In the genomic region with DNA sequence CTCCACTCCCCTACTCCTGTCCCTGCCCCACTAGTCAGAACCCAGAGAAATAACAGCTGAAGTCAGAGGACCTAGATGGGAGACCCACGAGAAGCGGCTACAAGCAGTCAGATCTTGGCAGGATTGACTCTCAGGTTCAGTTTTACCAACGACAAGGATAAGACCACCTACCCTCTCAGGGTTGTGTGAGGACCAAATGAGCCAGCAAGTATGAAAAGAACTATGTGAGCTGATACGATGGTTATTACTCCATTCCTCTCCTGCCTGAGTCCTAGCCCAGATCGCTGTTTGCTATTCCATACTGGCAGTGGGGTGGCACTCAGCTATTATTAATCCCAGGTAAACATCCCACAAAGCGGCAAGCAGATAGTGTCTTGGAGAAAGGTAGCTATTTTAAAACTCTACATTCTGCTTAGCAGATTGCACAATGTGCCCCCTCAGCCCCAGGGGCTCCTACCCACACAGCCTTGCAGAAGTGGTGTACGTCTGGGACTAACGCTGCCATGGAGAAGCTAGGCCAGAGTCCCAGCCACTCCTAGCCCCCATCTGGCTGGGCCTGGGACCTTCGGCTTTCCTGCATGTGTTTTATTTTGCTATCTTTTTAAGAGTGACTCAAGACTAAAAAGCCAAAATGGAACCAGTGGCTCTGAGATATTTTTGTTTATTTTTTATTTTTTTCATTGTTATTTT, we compare ENCODE assay signal across 15 cellular contexts. TPM values are rescaled to one million over a fixed set of nuclear protein-coding genes. Genes with fewer than 3 reads are reported as not detected.
A peak's percentile ranks its signal among the peaks of the same experiment; 100 is the strongest.
DNase-seq lines count a peak whose midpoint lies in the region; ATAC-seq and TF ChIP-seq lines count a peak whose summit lies in the region.
"Had no signal": no experiment of that assay in that cellular context is flagged by ENCODE, and none has a peak within 500 bp of the region (broad histone marks: within the 10 kb centered on the region; RNA-seq: fewer than 3 reads in every experiment).

No MANE protein-coding gene starts in this region.

- no peak for ATAC-seq in heart left ventricle
- ATAC-seq in activated CD4-positive, CD25-positive, alpha-beta regulatory T cell treated with anti-CD3 and anti-CD28 coated beads, Interleukin-2, amount 50 U/mL, for 24 hours: no peak
- no peak for ATAC-seq in natural killer cell treated with Interleukin-12 subunit alpha and Interleukin-12 subunit beta and Interleukin-15 and Interleukin-18, amount 100 ng/mL, for 72 hours

- no peak for DNase-seq in heart left ventricle
- DNase-seq in cardiac septum (ENCODE audit: low spot score): no peak
- no peak for DNase-seq in breast epithelium (ENCODE audit: low spot score in 2 of 2)
- peak in 1 of 2 donors; percentile 5 for DNase-seq in tibial nerve (ENCODE audit: low spot score in 2 of 2)
- no peak for DNase-seq in natural killer cell treated with Interleukin-12 subunit alpha and Interleukin-12 subunit beta and Interleukin-15 and Interleukin-18, amount 100 ng/mL, for 72 hours (ENCODE audit: low spot score)
- no peak for DNase-seq in effector memory CD4-positive, alpha-beta T cell
- DNase-seq: activated CD4-positive, alpha-beta T cell treated with anti-CD3 and anti-CD28 coated beads for 48 hours; activated naive CD4-positive, alpha-beta T cell; dermis blood vessel endothelial cell; DMS53; NCI-H1436; NCI-H748 treated with DMSO at 0.1 percent for 48 hours had no signal

- no peak overlapping the region for H3K4me3 Mint-ChIP-seq in natural killer cell treated with Interleukin-12 subunit alpha and Interleukin-12 subunit beta and Interleukin-15 and Interleukin-18, amount 100 ng/mL, for 72 hours

- H3K9me3 ChIP-seq in heart left ventricle (no peaks in the 10 kb centered on the region), breast epithelium (no peaks in the 10 kb centered on the region), muscle layer of colon (ENCODE audit: low read length) (no peaks in the 10 kb centered on the region), tibial nerve (no peaks in the 10 kb centered on the region)
- H3K9me3 ChIP-seq in effector memory CD4-positive, alpha-beta T cell (ENCODE audit: control insufficient read depth, low read length): no peaks in the 10 kb centered on the region
- H3K9me3 ChIP-seq: HAP-1 had no signal

- H3K36me3 ChIP-seq in heart left ventricle (peaks cover 0 to 100% (median 97%) of the 10 kb centered on the region in 9 donors), breast epithelium (no peaks in the 10 kb centered on the region), muscle layer of colon (ENCODE audit: insufficient read depth, low read length) (peaks cover 94% of the 10 kb centered on the region), tibial nerve (peaks cover 3 to 89% (median 31%) of the 10 kb centered on the region in 3 donors)
- peaks cover 82% of the 10 kb centered on the region for H3K36me3 ChIP-seq in effector memory CD4-positive, alpha-beta T cell (ENCODE audit: control insufficient read depth, insufficient read depth, low read length)

- WGBS in heart left ventricle, 4 donors: 56 to 73% (median 71%) methylated on average over 9 of the region's 9 CpGs
- WGBS in tibial nerve, 2 donors: 83 to 85% methylated on average over 9 of the region's 9 CpGs

- no peaks in the 10 kb centered on the region for H3K9me3 Mint-ChIP-seq in natural killer cell treated with Interleukin-12 subunit alpha and Interleukin-12 subunit beta and Interleukin-15 and Interleukin-18, amount 100 ng/mL, for 72 hours

- peaks cover 12 to 28% of the 10 kb centered on the region in 2 donors for H3K4me1 Mint-ChIP-seq in natural killer cell treated with Interleukin-12 subunit alpha and Interleukin-12 subunit beta and Interleukin-15 and Interleukin-18, amount 100 ng/mL, for 72 hours (ENCODE audit: low read depth in 2 of 2)

- TF ChIP-seq POLR2A in heart left ventricle (IDR thresholded peaks at IDR 0.05) (no peak), breast epithelium (IDR thresholded peaks at IDR 0.05) (no peak), tibial nerve (IDR thresholded peaks at IDR 0.05) (no peak)

- H3K4me1 ChIP-seq in heart left ventricle (peaks cover 28 to 100% (median 99%) of the 10 kb centered on the region in 12 donors), breast epithelium (peaks cover 7 to 33% of the 10 kb centered on the region in 2 donors), muscle layer of colon (ENCODE audit: insufficient read depth, low read length) (peaks cover 95% of the 10 kb centered on the region), tibial nerve (peaks cover 0 to 100% (median 98%) of the 10 kb centered on the region in 4 donors)
- peaks cover 20% of the 10 kb centered on the region for H3K4me1 ChIP-seq in effector memory CD4-positive, alpha-beta T cell (ENCODE audit: control insufficient read depth, insufficient read depth, low read length, poor library complexity, severe bottlenecking)

- no peak overlapping the region for H3K9ac ChIP-seq in muscle layer of colon (ENCODE audit: low read length)

- intact Hi-C loops in heart left ventricle (cut with DNase I): loop anchor here in 1 of 10 donors (10.0 kb wide), 1 partner anchor 174 kb away; no protein-coding TSS in a partner anchor
- intact Hi-C loops in cardiac septum (cut with DNase I): loop anchor here (10.0 kb wide), 1 partner anchor 54 kb away; no protein-coding TSS in a partner anchor
- intact Hi-C loops in breast epithelium (cut with DNase I; ENCODE audit: low total_unique reads): no loop called here

- no peaks in the 10 kb centered on the region for H3K27me3 ChIP-seq in heart left ventricle
- H3K27me3 ChIP-seq in breast epithelium: no peaks in the 10 kb centered on the region
- no peaks in the 10 kb centered on the region for H3K27me3 ChIP-seq in muscle layer of colon (ENCODE audit: control insufficient read depth in 1 of 2, insufficient read depth in 2 of 2, low read length in 2 of 2)
- H3K27me3 ChIP-seq in tibial nerve: no peaks in the 10 kb centered on the region
- H3K27me3 ChIP-seq in effector memory CD4-positive, alpha-beta T cell (replicated peaks; ENCODE audit: control insufficient read depth, insufficient read depth, low read length, poor library complexity, severe bottlenecking): no peaks in the 10 kb centered on the region

- no peaks in the 10 kb centered on the region for H3K27me3 Mint-ChIP-seq in natural killer cell treated with Interleukin-12 subunit alpha and Interleukin-12 subunit beta and Interleukin-15 and Interleukin-18, amount 100 ng/mL, for 72 hours

- TF ChIP-seq CTCF in heart left ventricle (IDR thresholded peaks at IDR 0.05) (no peak), breast epithelium (IDR thresholded peaks at IDR 0.05) (no peak), tibial nerve (IDR thresholded peaks at IDR 0.05) (no peak)

- H3K4me3 ChIP-seq in heart left ventricle (peak overlapping the region in 2 of 12 donors; percentile 12 to 26), breast epithelium (no peak overlapping the region), muscle layer of colon (ENCODE audit: low read depth in 1 of 2, low read length in 2 of 2) (no peak overlapping the region), tibial nerve (no peak overlapping the region)
- H3K4me3 ChIP-seq in effector memory CD4-positive, alpha-beta T cell (ENCODE audit: insufficient read depth, low read depth, low read length, poor library complexity, severe bottlenecking): no peak overlapping the region
- H3K4me3 ChIP-seq: HAP-1 had no signal

- H3K27ac ChIP-seq in heart left ventricle: peak overlapping the region; percentile 8 to 98 (median 81)
- H3K27ac ChIP-seq in breast epithelium: peak overlapping the region; percentile 52 to 60
- H3K27ac ChIP-seq in muscle layer of colon (ENCODE audit: low read depth, low read length): peak overlapping the region; percentile 6
- H3K27ac ChIP-seq in tibial nerve: peak overlapping the region; percentile 11 to 86 (median 81)
- no peak overlapping the region for H3K27ac ChIP-seq in effector memory CD4-positive, alpha-beta T cell (ENCODE audit: insufficient read depth, low read length, poor library complexity, severe bottlenecking)

- no peak for TF ChIP-seq EP300 in tibial nerve (IDR thresholded peaks at IDR 0.05)

- peaks cover 9% of the 10 kb centered on the region for H3K36me3 Mint-ChIP-seq in natural killer cell treated with Interleukin-12 subunit alpha and Interleukin-12 subunit beta and Interleukin-15 and Interleukin-18, amount 100 ng/mL, for 72 hours

- no peak overlapping the region for H3K27ac Mint-ChIP-seq in natural killer cell treated with Interleukin-12 subunit alpha and Interleukin-12 subunit beta and Interleukin-15 and Interleukin-18, amount 100 ng/mL, for 72 hours

RNA-seq across cellular contexts. Expression of gene CD46, which starts 58.9 kb away (rescaled TPM):
- total RNA-seq in heart left ventricle (100 to 1,000 TPM in 5 of 9 donors, 10 to 100 TPM in 4; 67.7 to 133 (median 101) TPM), cardiac septum (83.6 TPM), breast epithelium (100 to 1,000 TPM; 203 to 283 (median 204) TPM), tibial nerve (100 to 1,000 TPM in 3 of 4 donors, 10 to 100 TPM in 1; 95.4 to 154 (median 133) TPM)
- polyA plus RNA-seq in heart left ventricle: 10 to 100 TPM; 40.6 to 68.0 TPM
- 100 to 1,000 TPM in 1 of 2 donors, 10 to 100 TPM in 1; 88.2 to 122 TPM for total RNA-seq in natural killer cell treated with Interleukin-12 subunit alpha and Interleukin-12 subunit beta and Interleukin-15 and Interleukin-18, amount 100 ng/mL, for 72 hours
